In genomic region chr1:197773856-197774255, GRCh38 we compare ENCODE assay signal across 8 cellular contexts. TPM values are rescaled to one million over a fixed set of nuclear protein-coding genes. Genes with fewer than 3 reads are reported as not detected.
A peak's percentile ranks its signal among the peaks of the same experiment; 100 is the strongest.
DNase-seq lines count a peak whose midpoint lies in the region; ATAC-seq, FAIRE-seq and TF ChIP-seq lines count a peak whose summit lies in the region.

No MANE protein-coding gene starts in this region.

- H3K27ac ChIP-seq in left ventricle myocardium inferior (replicated peaks) (peak overlapping the region; percentile 96), HepG2 (ENCODE audit: extremely low read length, insufficient read depth, low read length) (no peak overlapping the region)

- H3K27me3 ChIP-seq in left ventricle myocardium inferior (ENCODE audit: low read depth) (no peaks in the 10 kb centered on the region), HepG2 (ENCODE audit: control insufficient read depth in 1 of 2, insufficient read depth in 2 of 2, low read length in 2 of 2) (no peaks in the 10 kb centered on the region)

- peak overlapping the region; percentile 93 for H3K27ac Mint-ChIP-seq in activated naive CD8-positive, alpha-beta T cell treated with anti-CD3 and anti-CD28 coated beads, Interleukin-2, amount 10 ng/mL, durations not matched to agents 7 days and 5 days

- POLR2A ChIA-PET in activated naive CD8-positive, alpha-beta T cell treated with anti-CD3 and anti-CD28 coated beads, Interleukin-2, amount 10 ng/mL, durations not matched to agents 7 days and 5 days (lab: Charles Lee) = interaction anchor here (1.0 kb wide), 1 partner anchor 11 kb away, joined by 6 read pairs; no protein-coding TSS in a partner anchor
- POLR2A ChIA-PET in HepG2 (lab: Yijun Ruan, JAX) = no interaction called here

- H3K9me3 ChIP-seq in left ventricle myocardium inferior (replicated peaks) (no peaks in the 10 kb centered on the region), HepG2 (ENCODE audit: low read length) (no peaks in the 10 kb centered on the region)

- no peaks in the 10 kb centered on the region for H3K36me3 ChIP-seq in left ventricle myocardium inferior
- H3K36me3 ChIP-seq in HepG2 (replicated peaks in 1 of 2; ENCODE audit: control insufficient read depth in 1 of 2, insufficient read depth in 2 of 2, low read length in 2 of 2) = no peaks in the 10 kb centered on the region

- H3K4me1 ChIP-seq in left ventricle myocardium inferior (peaks cover 58% of the 10 kb centered on the region), HepG2 (ENCODE audit: insufficient read depth, low read length) (peaks cover 23% of the 10 kb centered on the region)

- no peaks in the 10 kb centered on the region for H3K79me2 ChIP-seq in HepG2 (ENCODE audit: insufficient read depth, low read length)

- H3K9ac ChIP-seq in HepG2 (ENCODE audit: insufficient read depth, low read depth, low read length) = peak overlapping the region; percentile 83; the same call in 1 of the 2 replicates

- DNase-seq in left ventricle myocardium inferior (no peak), cardiac septum (ENCODE audit: low spot score) (no peak), HepG2 (ENCODE audit: low spot score) (no peak), DMS 273 treated with DMSO at 0.1 percent for 48 hours (lab: John Stamatoyannopoulos, UW) (no peak)
- DNase-seq in activated naive CD8-positive, alpha-beta T cell treated with anti-CD3 and anti-CD28 coated beads, Interleukin-2, amount 10 ng/mL, durations not matched to agents 7 days and 5 days = no peak
- DNase-seq in stimulated activated CD4-positive, alpha-beta T cell treated with anti-CD3 and anti-CD28 coated beads, Interleukin-1b, Interleukin-23, amount 100 ng/mL, for 48 hours = no peak
- DNase-seq in stimulated activated CD4-positive, alpha-beta T cell treated with anti-CD3 and anti-CD28 coated beads, Interleukin-15, amount 100 ng/mL, for 24 hours = no peak

- TF ChIP-seq POLR2A in HepG2 (IDR thresholded peaks at IDR 0.05; ENCODE audit: insufficient read depth in 1 of 2, low read depth in 2 of 2, low read length in 2 of 2) = no peak

- intact Hi-C loops in left ventricle myocardium inferior (cut with micrococcal nuclease) = no loop called here
- intact Hi-C loops in cardiac septum (cut with DNase I) = loop anchor here (2.0 to 10.0 kb wide), 2 partner anchors 137 to 381 kb away; partner anchors contain the start of gene NEK7
- intact Hi-C loops in HepG2 (cut with micrococcal nuclease; ENCODE audit: unreplicated experiment) = loop anchor here (2.0 to 10.0 kb wide), 2 partner anchors 91 to 159 kb away; no protein-coding TSS in a partner anchor

- WGBS in HepG2 (ENCODE audit: low lambda C conversion rate) = 69% methylated on average over 2 of the region's 2 CpGs

- TF ChIP-seq CTCF in left ventricle myocardium inferior (IDR thresholded peaks at IDR 0.05; ENCODE audit: borderline replicate concordance) (no peak), HepG2 (CRISPR knock-in tag; IDR thresholded peaks at IDR 0.05) (no peak)

- TF ChIP-seq EP300 in HepG2 (IDR thresholded peaks at IDR 0.05; ENCODE audit: low read depth in 2 of 2, low read length in 2 of 2) (no peak), HepG2 (CRISPR knock-in tag; IDR thresholded peaks at IDR 0.05; ENCODE audit: borderline replicate concordance) (no peak)

- no peak overlapping the region for H2AFZ ChIP-seq in HepG2 (ENCODE audit: low read length)

- no peak for TF ChIP-seq RAD21 in HepG2 (CRISPR knock-in tag; IDR thresholded peaks at IDR 0.05)

- H3K36me3 Mint-ChIP-seq in activated naive CD8-positive, alpha-beta T cell treated with anti-CD3 and anti-CD28 coated beads, Interleukin-2, amount 10 ng/mL, durations not matched to agents 7 days and 5 days = peaks cover 19% of the 10 kb centered on the region

- FAIRE-seq in HepG2 (lab: Jason Lieb, UNC) = no peak

- peak overlapping the region; percentile 99 for H3K4me2 ChIP-seq in HepG2 (ENCODE audit: low read depth, low read length)

- no peaks in the 10 kb centered on the region for H3K27me3 Mint-ChIP-seq in activated naive CD8-positive, alpha-beta T cell treated with anti-CD3 and anti-CD28 coated beads, Interleukin-2, amount 10 ng/mL, durations not matched to agents 7 days and 5 days

- H3K9me3 Mint-ChIP-seq in activated naive CD8-positive, alpha-beta T cell treated with anti-CD3 and anti-CD28 coated beads, Interleukin-2, amount 10 ng/mL, durations not matched to agents 7 days and 5 days = no peaks in the 10 kb centered on the region

- H3K4me1 Mint-ChIP-seq in activated naive CD8-positive, alpha-beta T cell treated with anti-CD3 and anti-CD28 coated beads, Interleukin-2, amount 10 ng/mL, durations not matched to agents 7 days and 5 days = peaks cover 54% of the 10 kb centered on the region

- no peak for ATAC-seq in activated naive CD8-positive, alpha-beta T cell treated with anti-CD3 and anti-CD28 coated beads, Interleukin-2, amount 10 ng/mL, durations not matched to agents 7 days and 5 days (ENCODE audit: low read depth)
- no peak for ATAC-seq in HepG2
- no peak for ATAC-seq in GM21717 (IDR thresholded peaks at IDR 0.05; ENCODE audit: unreplicated experiment)

- peak overlapping the region; percentile 81 for H3K4me3 ChIP-seq in left ventricle myocardium inferior
- H3K4me3 ChIP-seq in HepG2 (replicated peaks in 1 of 3; ENCODE audit: insufficient read depth in 1 of 3, low read depth in 2 of 3, low read length in 3 of 3) = peak overlapping the region; percentile 65 to 93 (median 66); a peak in 5 of 6 replicates

- BruUV-seq in HepG2 (replicated peaks; lab: Mats Ljungman, UMichigan) = TSS peak; percentile 56

- in situ Hi-C loops in HepG2 (cut with HindIII; ENCODE audit: extremely low pct_ligation_motif_present, low pct_unique_long_range_greater_than_20kb) = loop anchor here (10.0 kb wide), 1 partner anchor 141 kb away; the partner anchor contains the start of gene LHX9

- H4K20me1 ChIP-seq in HepG2 (ENCODE audit: insufficient read depth, low read length) = no peaks in the 10 kb centered on the region

- peak overlapping the region; percentile 93 for H3K4me3 Mint-ChIP-seq in activated naive CD8-positive, alpha-beta T cell treated with anti-CD3 and anti-CD28 coated beads, Interleukin-2, amount 10 ng/mL, durations not matched to agents 7 days and 5 days

- CTCF ChIA-PET in HepG2 (lab: Yijun Ruan, JAX; ENCODE audit: low intra/inter-chr PET ratio, low total read pairs) = no interaction called here

TF ChIP-seq in HepG2, 621 proteins besides CTCF, POLR2A, EP300 and RAD21:
- TF ChIP-seq, protein P1, sequence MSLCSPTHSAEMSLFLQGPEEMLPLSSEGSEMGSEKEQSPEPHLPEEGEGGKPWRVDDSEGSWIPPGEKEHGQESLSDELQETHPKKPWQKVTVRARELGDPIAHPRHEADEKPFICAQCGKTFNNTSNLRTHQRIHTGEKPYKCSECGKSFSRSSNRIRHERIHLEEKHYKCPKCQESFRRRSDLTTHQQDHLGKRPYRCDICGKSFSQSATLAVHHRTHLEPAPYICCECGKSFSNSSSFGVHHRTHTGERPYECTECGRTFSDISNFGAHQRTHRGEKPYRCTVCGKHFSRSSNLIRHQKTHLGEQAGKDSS (CRISPR knock-in tag; IDR thresholded peaks at IDR 0.05; ENCODE audit: borderline replicate concordance, low read depth) = no peak
- TF ChIP-seq ZBTB43 (CRISPR knock-in tag; conservative IDR thresholded peaks at IDR 0.05) = no peak
- TF ChIP-seq NFIC (IDR thresholded peaks at IDR 0.05; ENCODE audit: low read length) = no peak
- no peak for TF ChIP-seq YY1 (IDR thresholded peaks at IDR 0.05; ENCODE audit: insufficient read depth, insufficient replicate concordance, low read depth, low read length)

RNA-seq across cellular contexts. Expression of gene DENND1B, which starts 1.4 kb away (rescaled TPM):
- total RNA-seq in left ventricle myocardium inferior (26.9 TPM), cardiac septum (22.0 TPM), HepG2 (2016; rRNA removed; fragmentation: Illumina TruSeq; extraction: Trizol) (5.7 and 7.5 TPM in 2 replicates)
- total RNA-seq in activated naive CD8-positive, alpha-beta T cell treated with anti-CD3 and anti-CD28 coated beads, Interleukin-2, amount 10 ng/mL, durations not matched to agents 7 days and 5 days = 10 to 100 TPM; 25.5 to 25.9 TPM
- total RNA-seq in HepG2 (2016; cell fraction: cytosol; rRNA removed; fragmentation: Illumina TruSeq; extraction: Trizol; ENCODE audit: low read depth) = 8.2 and 9.3 TPM in 2 replicates
- total RNA-seq in HepG2 (2016; cell fraction: insoluble cytoplasmic fraction; rRNA removed; fragmentation: Illumina TruSeq; extraction: Trizol) = 6.2 and 6.5 TPM in 2 replicates
- 4.1 and 4.5 TPM in 2 replicates for total RNA-seq in HepG2 (2016; cell fraction: membrane; rRNA removed; fragmentation: Illumina TruSeq; extraction: Trizol)
- total RNA-seq in HepG2 (2016; cell fraction: nucleus; rRNA removed; fragmentation: Illumina TruSeq; extraction: Trizol) = 18.2 and 22.5 TPM in 2 replicates
- 2.1 and 2.6 TPM in 2 replicates for polyA plus RNA-seq in HepG2 (2011; rRNA removed)
- 0.89 and 1.2 TPM in 2 replicates for polyA plus RNA-seq in HepG2 (2011; cell fraction: cytosol; rRNA removed)
- polyA plus RNA-seq in HepG2 (2011; cell fraction: nucleus; rRNA removed) = 2.4 and 3.0 TPM in 2 replicates
- 1.9 TPM in 2 replicates for polyA plus RNA-seq in HepG2 (2012)
- 0.51 and 0.55 TPM in 2 replicates for polyA plus RNA-seq in HepG2 (2016; cell fraction: cytosol; fragmentation: Illumina TruSeq; extraction: Trizol; ENCODE audit: low read depth)
- polyA plus RNA-seq in HepG2 (2016; cell fraction: insoluble cytoplasmic fraction; fragmentation: Illumina TruSeq; extraction: Trizol; ENCODE audit: low read depth) = 3.2 and 3.4 TPM in 2 replicates
- 0.77 and 0.92 TPM in 2 replicates for polyA plus RNA-seq in HepG2 (2016; cell fraction: membrane; fragmentation: Illumina TruSeq; extraction: Trizol; ENCODE audit: low read depth)
- polyA plus RNA-seq in HepG2 (2016; cell fraction: nucleus; fragmentation: Illumina TruSeq; extraction: Trizol; ENCODE audit: insufficient read depth, low read depth) = 3.9 and 4.6 TPM in 2 replicates
- 10.7 and 15.7 TPM in 2 replicates for polyA minus RNA-seq in HepG2 (2011; rRNA and poly(A)+ RNA removed; ENCODE audit: low replicate concordance)
- polyA minus RNA-seq in HepG2 (2011; cell fraction: cytosol; rRNA and poly(A)+ RNA removed) = 3.7 and 5.0 TPM in 2 replicates
- 39.9 and 40.9 TPM in 2 replicates for polyA minus RNA-seq in HepG2 (2011; cell fraction: nucleus; rRNA and poly(A)+ RNA removed)
